In the genomic region with DNA sequence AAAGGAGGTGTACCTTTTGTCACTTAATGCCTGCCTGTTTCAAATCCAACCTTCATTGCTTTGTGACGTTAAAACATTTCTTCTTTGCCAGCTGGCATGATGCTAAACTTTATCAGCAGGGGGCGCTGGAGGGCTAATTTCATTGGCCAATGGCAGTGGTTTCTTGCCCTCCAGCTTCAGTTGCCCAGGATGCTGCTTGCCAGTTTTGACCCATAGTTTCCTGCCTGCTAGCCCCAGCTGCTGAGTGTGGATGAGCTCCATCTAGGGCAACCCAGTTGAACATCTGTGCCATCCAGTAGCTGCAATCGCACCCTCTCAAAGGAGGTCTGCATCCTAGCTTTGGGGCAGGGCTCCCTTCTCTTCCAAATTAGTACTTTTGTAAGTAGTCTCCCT, we compare ENCODE assay signal across 8 cellular contexts. TPM values are rescaled to one million over a fixed set of nuclear protein-coding genes. Genes with fewer than 3 reads are reported as not detected.
DNase-seq lines count a peak whose midpoint lies in the region; ATAC-seq and TF ChIP-seq lines count a peak whose summit lies in the region.

No MANE protein-coding gene starts in this region.

- H3K27ac ChIP-seq in Peyer's patch (no peak overlapping the region), foreskin keratinocyte (no peak overlapping the region), ovary (no peak overlapping the region), tibial artery (peak overlapping the region in 1 of 2 donors; percentile 19)

- DNase-seq in GM12865 (ENCODE audit: low read depth) (peak; percentile 80), HuH-7 (ENCODE audit: low spot score) (peak; percentile 56), Peyer's patch (peak; percentile 68 to 92 (median 78)), activated T-helper 1 cell treated with Interleukin-2 at 50 U/mL for 16 hours (ENCODE audit: low read depth) (peak; percentile 43), foreskin keratinocyte (peak in 1 of 2 donors; percentile 45), ovary (peak in 4 of 5 donors; percentile 23 to 67 (median 45)), tibial artery (peak; percentile 72 to 84), middle frontal gyrus (ENCODE audit: extremely low spot score, low spot score) (no peak)

- TF ChIP-seq EP300 in ovary (IDR thresholded peaks at IDR 0.05) = no peak

- H3K27me3 ChIP-seq in Peyer's patch (no peaks in the 10 kb centered on the region), foreskin keratinocyte (no peaks in the 10 kb centered on the region), ovary (no peaks in the 10 kb centered on the region), tibial artery (no peaks in the 10 kb centered on the region)

- no peak overlapping the region for H3K4me3 ChIP-seq in GM12865 (ENCODE audit: low read depth, low read length)
- H3K4me3 ChIP-seq in Peyer's patch = no peak overlapping the region
- H3K4me3 ChIP-seq in ovary = no peak overlapping the region
- no peak overlapping the region for H3K4me3 ChIP-seq in tibial artery

- peak; percentile 80 for TF ChIP-seq CTCF in GM12865 (IDR thresholded peaks at IDR 0.05; ENCODE audit: insufficient read depth, low read depth, low read length, missing control alignments)
- peak; percentile 68 to 81 (median 77) for TF ChIP-seq CTCF in Peyer's patch (IDR thresholded peaks at IDR 0.05)
- peak; percentile 81 for TF ChIP-seq CTCF in foreskin keratinocyte (conservative IDR thresholded peaks at IDR 0.05)
- peak in 2 of 3 donors; percentile 11 to 30 for TF ChIP-seq CTCF in ovary (IDR thresholded peaks at IDR 0.05)
- peak; percentile 78 to 89 for TF ChIP-seq CTCF in tibial artery (IDR thresholded peaks at IDR 0.05)

- H3K9me3 ChIP-seq in Peyer's patch = no peaks in the 10 kb centered on the region
- no peaks in the 10 kb centered on the region for H3K9me3 ChIP-seq in ovary
- H3K9me3 ChIP-seq in tibial artery = no peaks in the 10 kb centered on the region

- peak; percentile 41 for ATAC-seq in foreskin keratinocyte

- H3K36me3 ChIP-seq in Peyer's patch = no peaks in the 10 kb centered on the region
- no peaks in the 10 kb centered on the region for H3K36me3 ChIP-seq in ovary
- H3K36me3 ChIP-seq in tibial artery = no peaks in the 10 kb centered on the region

- TF ChIP-seq POLR2A in Peyer's patch (IDR thresholded peaks at IDR 0.05) (no peak), ovary (IDR thresholded peaks at IDR 0.05) (no peak)

- intact Hi-C loops in ovary (cut with DNase I) = loop anchor here in 1 of 4 donors (10.0 kb wide), 1 partner anchor 47 kb away; no protein-coding TSS in a partner anchor
- intact Hi-C loops in tibial artery (cut with DNase I; ENCODE audit: low total_unique reads) = loop anchor here (5.0 kb wide), 2 partner anchors 49 to 51 kb away; no protein-coding TSS in a partner anchor

- peaks cover 0 to 9% (median 0%) of the 10 kb centered on the region in 4 donors for H3K4me1 ChIP-seq in Peyer's patch
- H3K4me1 ChIP-seq in foreskin keratinocyte = peaks cover 21% of the 10 kb centered on the region
- no peaks in the 10 kb centered on the region for H3K4me1 ChIP-seq in ovary (ENCODE audit: insufficient read depth)
- peaks cover 0 to 10% (median 2%) of the 10 kb centered on the region in 4 donors for H3K4me1 ChIP-seq in tibial artery

- 16 to 18% (median 18%) methylated on average over 3 of the region's 3 CpGs for WGBS in ovary, 3 donors

RNA-seq across cellular contexts. Expression of a gene that starts 22.1 kb away (rescaled TPM):
- total RNA-seq in Peyer's patch = 10 to 100 TPM in 1 of 4 donors, 1 to 10 TPM in 2, under 1 TPM in 1; 0.83 to 10.1 (median 3.7) TPM
- total RNA-seq in foreskin keratinocyte = 0.20 and 0.21 TPM in 2 replicates
- polyA plus RNA-seq in foreskin keratinocyte = 0.04 and 0.11 TPM in 2 replicates
- total RNA-seq in ovary = 1 to 10 TPM in 4 of 7 donors, under 1 TPM in 3; 0.33 to 4.4 (median 1.0) TPM
- 1 to 10 TPM in 1 of 2 donors, under 1 TPM in 1; 0.82 to 2.7 TPM for polyA plus RNA-seq in ovary

RNA-seq across cellular contexts. Expression of a gene that starts 27.0 kb away (rescaled TPM):
- total RNA-seq in Peyer's patch (100 to 1,000 TPM; 102 to 278 (median 204) TPM), foreskin keratinocyte (236 and 243 TPM in 2 replicates), ovary (10 to 100 TPM; 44.6 to 88.8 (median 65.4) TPM)
- polyA plus RNA-seq in foreskin keratinocyte (183 and 201 TPM in 2 replicates), ovary (100 to 1,000 TPM in 1 of 2 donors, 10 to 100 TPM in 1; 63.9 to 126 TPM)

RNA-seq across cellular contexts. Expression of a gene that starts 44.4 kb away (rescaled TPM):
- not detected for total RNA-seq in Peyer's patch
- total RNA-seq in foreskin keratinocyte = not detected in 2 replicates
- polyA plus RNA-seq in foreskin keratinocyte = not detected in 2 replicates
- total RNA-seq in ovary = under 1 TPM in 2 of 7 donors, not detected in 5; 0.05 to 0.46 TPM
- polyA plus RNA-seq in ovary = not detected

RNA-seq across cellular contexts. Expression of a gene that starts 58.3 kb away (rescaled TPM):
- total RNA-seq in Peyer's patch (1 to 10 TPM in 3 of 4 donors, not detected in 1; 1.4 to 6.8 (median 4.2) TPM), foreskin keratinocyte (0.32 TPM in 1 of 2 replicates, not detected in the other), ovary (1 to 10 TPM in 3 of 7 donors, under 1 TPM in 4; 0.24 to 5.7 (median 0.60) TPM)
- polyA plus RNA-seq in foreskin keratinocyte (0.18 and 0.25 TPM in 2 replicates), ovary (1 to 10 TPM in 1 of 2 donors, under 1 TPM in 1; 0.75 to 1.6 TPM)

Comparison
In these comparisons a context has a peak if more than half of its experiments do, and no peak if none do; other contexts are left out.
1. CTCF ChIP-seq: peak in every context shown above with its lines; median percentile 84 in tibial artery; 81 in foreskin keratinocyte; 80 in GM12865; 77 in Peyer's patch; 20 in ovary.